In the genomic region with DNA sequence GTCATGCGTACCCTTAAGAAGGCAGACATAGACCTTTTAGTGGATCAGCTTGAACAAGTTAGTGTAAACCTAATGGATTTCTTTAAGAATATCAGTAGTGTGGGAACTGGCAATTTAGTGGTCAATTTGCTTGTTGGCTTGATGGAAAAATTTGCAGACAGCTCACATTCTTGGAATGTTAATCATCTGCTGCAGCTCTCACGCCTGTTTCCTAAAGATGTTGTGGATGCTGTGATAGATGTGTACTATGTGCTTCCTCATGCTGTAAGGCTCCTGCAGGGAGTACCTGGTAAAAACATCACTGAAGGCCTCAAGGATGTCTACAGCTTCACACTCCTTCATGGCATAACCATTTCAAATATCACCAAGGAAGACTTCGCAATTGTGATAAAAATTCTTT, we compare ENCODE assay signal across 24 cellular contexts.
A peak's percentile ranks its signal among the peaks of the same experiment; 100 is the strongest.
DNase-seq lines count a peak whose midpoint lies in the region; ATAC-seq, FAIRE-seq and TF ChIP-seq lines count a peak whose summit lies in the region.
"Had no signal": no experiment of that assay in that cellular context is flagged by ENCODE, and none has a peak within 500 bp of the region (broad histone marks: within the 10 kb centered on the region; RNA-seq: fewer than 3 reads in every experiment).

No MANE protein-coding gene starts in this region.

- peak; percentile 50 for FAIRE-seq in H54 (lab: Jason Lieb, UNC)
- FAIRE-seq in D721Med (lab: Jason Lieb, UNC), result no peak
- FAIRE-seq: RCC 7860 had no signal

- H3K4me3 ChIP-seq in retinal pigment epithelial cell (ENCODE audit: low read length), result no peak overlapping the region
- H3K4me3 ChIP-seq: ascending aorta, colonic mucosa, gastroesophageal sphincter, mucosa of descending colon, tibial nerve had no signal

- H3K27me3 ChIP-seq in foreskin keratinocyte, result no peaks in the 10 kb centered on the region
- H3K27me3 ChIP-seq: ascending aorta, colonic mucosa, gastroesophageal sphincter, tibial nerve had no signal

- no peak overlapping the region for H3K27ac ChIP-seq in foreskin keratinocyte
- H3K27ac ChIP-seq: ascending aorta, colonic mucosa, gastroesophageal sphincter, KMS-11, tibial nerve had no signal

- TF ChIP-seq POLR2A in H54 (IDR thresholded peaks at IDR 0.05; ENCODE audit: low read depth, low read length), result no peak

- ATAC-seq in foreskin keratinocyte (peak; percentile 79), Right ventricle myocardium superior (ENCODE audit: poor library complexity) (no peak)
- ATAC-seq: activated CD4-positive, CD25-positive, alpha-beta regulatory T cell treated with anti-CD3 and anti-CD28 coated beads, Interleukin-2, amount 50 U/mL, for 24 hours; gastroesophageal sphincter; left lobe of liver; mucosa of descending colon; stimulated activated naive CD8-positive, alpha-beta T cell treated with anti-CD3 and anti-CD28 coated beads, Interleukin-15, amount 100 ng/mL, for 72 hours had no signal

- peaks cover 13% of the 10 kb centered on the region for H3K4me1 ChIP-seq in foreskin keratinocyte
- H3K4me1 ChIP-seq: ascending aorta, colonic mucosa, gastroesophageal sphincter, tibial nerve had no signal

- no peak for TF ChIP-seq CTCF in foreskin keratinocyte (conservative IDR thresholded peaks at IDR 0.05)
- no peak for TF ChIP-seq CTCF in retinal pigment epithelial cell (conservative IDR thresholded peaks at IDR 0.05; ENCODE audit: low read depth, low read length)
- TF ChIP-seq CTCF in D721Med (IDR thresholded peaks at IDR 0.05; ENCODE audit: insufficient read depth, missing control alignments), result no peak

- intact Hi-C loops in Right ventricle myocardium superior (cut with DNase I), result no loop called here

- DNase-seq in H54 (ENCODE audit: insufficient read length, low spot score), result no peak
- peak; percentile 61 for DNase-seq in amniotic epithelial cell (ENCODE audit: low read depth)
- peak; percentile 56 to 61 for DNase-seq in foreskin keratinocyte
- DNase-seq in retinal pigment epithelial cell (ENCODE audit: low read depth), result peak; percentile 79
- DNase-seq in D721Med (ENCODE audit: insufficient read length, low spot score), result no peak
- no peak for DNase-seq in activated effector memory CD4-positive, alpha-beta T cell treated with anti-CD3 and anti-CD28 coated beads, Interleukin-2, amount 50 U/mL, for 16 hours
- DNase-seq in Right ventricle myocardium superior, result no peak
- DNase-seq: activated CD8-positive, alpha-beta memory T cell treated with anti-CD3 and anti-CD28 coated beads for 24 hours; activated naive CD4-positive, alpha-beta T cell treated with anti-CD3 and anti-CD28 coated beads, Interleukin-2, amount 50 U/mL, for 16 hours; activated T-cell treated with anti-CD3 and anti-CD28 coated beads, Interleukin-2, amount 50 U/mL, for 48 hours; CD8-positive, alpha-beta memory T cell; colonic mucosa; mucosa of descending colon; NCI-H2081 treated with DMSO at 0.1 percent for 48 hours; stimulated activated CD4-positive, alpha-beta T cell treated with anti-CD3 and anti-CD28 coated beads, Interleukin-4, amount 100 ng/mL, for 4 hours; stimulated activated naive CD8-positive, alpha-beta T cell treated with anti-CD3 and anti-CD28 coated beads, Interleukin-15, amount 100 ng/mL, for 72 hours; T1000 had no signal

Comparison
In these comparisons a context has a peak if more than half of its experiments do, and no peak if none do; other contexts are left out.
1. DNase-seq: peak in amniotic epithelial cell (single experiment), foreskin keratinocyte (2 of 2) and retinal pigment epithelial cell (single experiment); none in H54 (single experiment), D721Med (single experiment), activated effector memory CD4-positive, alpha-beta T cell treated with anti-CD3 and anti-CD28 coated beads, Interleukin-2, amount 50 U/mL, for 16 hours (single experiment) and Right ventricle myocardium superior (single experiment).